1 cellular context compared by ENCODE assay signal in genomic region chr4:148442830-148443549, GRCh38.
TF ChIP-seq lines count a peak whose summit lies in the region.

No MANE protein-coding gene starts in this region.

TF ChIP-seq in HepG2, 621 proteins besides CTCF, POLR2A, EP300 and RAD21 (continued from another document):
- TF ChIP-seq, protein P1, sequence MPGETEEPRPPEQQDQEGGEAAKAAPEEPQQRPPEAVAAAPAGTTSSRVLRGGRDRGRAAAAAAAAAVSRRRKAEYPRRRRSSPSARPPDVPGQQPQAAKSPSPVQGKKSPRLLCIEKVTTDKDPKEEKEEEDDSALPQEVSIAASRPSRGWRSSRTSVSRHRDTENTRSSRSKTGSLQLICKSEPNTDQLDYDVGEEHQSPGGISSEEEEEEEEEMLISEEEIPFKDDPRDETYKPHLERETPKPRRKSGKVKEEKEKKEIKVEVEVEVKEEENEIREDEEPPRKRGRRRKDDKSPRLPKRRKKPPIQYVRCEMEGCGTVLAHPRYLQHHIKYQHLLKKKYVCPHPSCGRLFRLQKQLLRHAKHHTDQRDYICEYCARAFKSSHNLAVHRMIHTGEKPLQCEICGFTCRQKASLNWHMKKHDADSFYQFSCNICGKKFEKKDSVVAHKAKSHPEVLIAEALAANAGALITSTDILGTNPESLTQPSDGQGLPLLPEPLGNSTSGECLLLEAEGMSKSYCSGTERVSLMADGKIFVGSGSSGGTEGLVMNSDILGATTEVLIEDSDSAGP (CRISPR knock-in tag; IDR thresholded peaks at IDR 0.05; ENCODE audit: borderline replicate concordance) = peak; percentile 91; the same call in 1 of the 2 replicates
- no peak; the same call in 1 of the 2 replicates for TF ChIP-seq CBX2 (IDR thresholded peaks at IDR 0.05; ENCODE audit: low read depth, low read length)
- 0 out of 2 replicates have a peak, but pooled peaks have one; percentile 14 for TF ChIP-seq CBX2 (CRISPR knock-in tag; IDR thresholded peaks at IDR 0.05; ENCODE audit: low read depth)
- no peak for TF ChIP-seq PBX3 (CRISPR knock-in tag; IDR thresholded peaks at IDR 0.05; ENCODE audit: borderline replicate concordance)
- TF ChIP-seq ZNF441 (CRISPR knock-in tag; IDR thresholded peaks at IDR 0.05; ENCODE audit: borderline replicate concordance) = no peak
- TF ChIP-seq ZNF776 (CRISPR knock-in tag; IDR thresholded peaks at IDR 0.05) = no peak
- no peak for TF ChIP-seq MTERF4 (CRISPR knock-in tag; IDR thresholded peaks at IDR 0.05)
- TF ChIP-seq GATAD2A (CRISPR knock-in tag; IDR thresholded peaks at IDR 0.05) = 0 out of 2 replicates have a peak, but pooled peaks have one; percentile 4
- TF ChIP-seq KAT8 (CRISPR knock-in tag; IDR thresholded peaks at IDR 0.05) = no peak
- TF ChIP-seq SALL1 (CRISPR knock-in tag; IDR thresholded peaks at IDR 0.05) = peak; percentile 7; the same call in 1 of the 2 replicates
- peak; percentile 8 for TF ChIP-seq HNRNPLL (IDR thresholded peaks at IDR 0.05; ENCODE audit: low read depth, low read length, poor library complexity, severe bottlenecking)
- TF ChIP-seq PLRG1 (conservative IDR thresholded peaks at IDR 0.05) = no peak
- TF ChIP-seq ARNTL (CRISPR knock-in tag; IDR thresholded peaks at IDR 0.05) = no peak
- TF ChIP-seq ZNF724P (CRISPR knock-in tag; IDR thresholded peaks at IDR 0.05; ENCODE audit: borderline replicate concordance) = no peak
- TF ChIP-seq ZNF263 (CRISPR knock-in tag; IDR thresholded peaks at IDR 0.05) = no peak
- 0 out of 2 replicates have a peak, but pooled peaks have one; percentile 19 for TF ChIP-seq ZFP90 (CRISPR knock-in tag; IDR thresholded peaks at IDR 0.05; ENCODE audit: borderline replicate concordance)
- no peak for TF ChIP-seq HNF1A (IDR thresholded peaks at IDR 0.05; ENCODE audit: low read depth)
- TF ChIP-seq HNF1A (CRISPR knock-in tag; IDR thresholded peaks at IDR 0.05; ENCODE audit: borderline replicate concordance) = peak; percentile 8; the same call in 1 of the 2 replicates
- TF ChIP-seq MLXIP (CRISPR knock-in tag; IDR thresholded peaks at IDR 0.05; ENCODE audit: borderline replicate concordance) = no peak
- TF ChIP-seq NONO (IDR thresholded peaks at IDR 0.05) = no peak
- TF ChIP-seq NONO (CRISPR knock-in tag; conservative IDR thresholded peaks at IDR 0.05) = no peak
- TF ChIP-seq TEAD3 (CRISPR knock-in tag; optimal IDR thresholded peaks at IDR 0.05; ENCODE audit: borderline replicate concordance) = no peak
- no peak for TF ChIP-seq TCF7L2 (IDR thresholded peaks at IDR 0.05; ENCODE audit: low read depth, low read length)
- TF ChIP-seq MTA1 (CRISPR knock-in tag; IDR thresholded peaks at IDR 0.05; ENCODE audit: borderline replicate concordance) = no peak
- TF ChIP-seq TCF7 (IDR thresholded peaks at IDR 0.05; ENCODE audit: low read depth) = no peak
- TF ChIP-seq, protein P2, sequence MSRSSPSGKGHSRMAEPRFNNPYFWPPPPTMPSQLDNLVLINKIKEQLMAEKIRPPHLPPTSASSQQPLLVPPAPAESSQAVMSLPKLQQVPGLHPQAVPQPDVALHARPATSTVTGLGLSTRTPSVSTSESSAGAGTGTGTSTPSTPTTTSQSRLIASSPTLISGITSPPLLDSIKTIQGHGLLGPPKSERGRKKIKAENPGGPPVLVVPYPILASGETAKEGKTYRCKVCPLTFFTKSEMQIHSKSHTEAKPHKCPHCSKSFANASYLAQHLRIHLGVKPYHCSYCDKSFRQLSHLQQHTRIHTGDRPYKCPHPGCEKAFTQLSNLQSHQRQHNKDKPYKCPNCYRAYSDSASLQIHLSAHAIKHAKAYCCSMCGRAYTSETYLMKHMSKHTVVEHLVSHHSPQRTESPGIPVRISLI (CRISPR knock-in tag; IDR thresholded peaks at IDR 0.05; ENCODE audit: borderline replicate concordance) = no peak
- TF ChIP-seq ZBTB7A (CRISPR knock-in tag; IDR thresholded peaks at IDR 0.05) = no peak
- 0 out of 2 replicates have a peak, but pooled peaks have one; percentile 2 for TF ChIP-seq ZFY (CRISPR knock-in tag; IDR thresholded peaks at IDR 0.05)
- TF ChIP-seq THYN1 (CRISPR knock-in tag; IDR thresholded peaks at IDR 0.05; ENCODE audit: borderline replicate concordance, low read depth) = no peak
- peak; percentile 43 for TF ChIP-seq ASH2L (IDR thresholded peaks at IDR 0.05; ENCODE audit: insufficient read length, low read depth, low read length)
- no peak for TF ChIP-seq SUZ12 (IDR thresholded peaks at IDR 0.05; ENCODE audit: low read depth, low read length)
- no peak for TF ChIP-seq TRIM24 (CRISPR knock-in tag; IDR thresholded peaks at IDR 0.05)
- no peak for TF ChIP-seq ZNF790 (CRISPR knock-in tag; IDR thresholded peaks at IDR 0.05; ENCODE audit: borderline replicate concordance)
